8 cellular contexts compared by ENCODE assay signal in genomic region chr16:53913082-53913870, GRCh38.
DNase-seq lines count a peak whose midpoint lies in the region; ATAC-seq and TF ChIP-seq lines count a peak whose summit lies in the region.

No MANE protein-coding gene starts in this region.

- H3K4me3 ChIP-seq in BE2C (ENCODE audit: low read depth, low read length) = no peak overlapping the region

- no peak for ATAC-seq in HG03039 (IDR thresholded peaks at IDR 0.05; ENCODE audit: unreplicated experiment)

- H3K9me3 ChIP-seq in BE2C = no peaks in the 10 kb centered on the region

- H3K36me3 ChIP-seq in BE2C = no peaks in the 10 kb centered on the region

- TF ChIP-seq CTCF in BE2C (IDR thresholded peaks at IDR 0.05; ENCODE audit: low read depth, low read length) = no peak

- H3K4me1 ChIP-seq in BE2C = no peaks in the 10 kb centered on the region; the same call in 1 of the 2 replicates

- DNase-seq in BE2C = peak; percentile 10
- peak; percentile 95 for DNase-seq in LHCN-M2 (ENCODE audit: low read depth)
- DNase-seq in brain pericyte (ENCODE audit: low read depth, low spot score) = peak; percentile 80
- DNase-seq in myocyte (ENCODE audit: low read depth) = peak; percentile 81
- no peak for DNase-seq in NCI-H187 treated with DMSO at 0.1 percent for 48 hours (lab: John Stamatoyannopoulos, UW)
- no peak for DNase-seq in NCI-H2081 treated with DMSO at 0.1 percent for 48 hours (lab: John Stamatoyannopoulos, UW)
- DNase-seq in hippocampal formation (lab: John Stamatoyannopoulos, UW) = no peak

- H3K27me3 ChIP-seq in BE2C = no peaks in the 10 kb centered on the region

Comparison
In these comparisons a context has a peak if more than half of its experiments do, and no peak if none do; other contexts are left out.
1. DNase-seq: peak in BE2C (single experiment), LHCN-M2 (single experiment), brain pericyte (single experiment) and myocyte (single experiment); none in NCI-H187 treated with DMSO at 0.1 percent for 48 hours (single experiment), NCI-H2081 treated with DMSO at 0.1 percent for 48 hours (single experiment) and hippocampal formation (0 of 2).